7 cellular contexts compared by ENCODE assay signal in the genomic region with DNA sequence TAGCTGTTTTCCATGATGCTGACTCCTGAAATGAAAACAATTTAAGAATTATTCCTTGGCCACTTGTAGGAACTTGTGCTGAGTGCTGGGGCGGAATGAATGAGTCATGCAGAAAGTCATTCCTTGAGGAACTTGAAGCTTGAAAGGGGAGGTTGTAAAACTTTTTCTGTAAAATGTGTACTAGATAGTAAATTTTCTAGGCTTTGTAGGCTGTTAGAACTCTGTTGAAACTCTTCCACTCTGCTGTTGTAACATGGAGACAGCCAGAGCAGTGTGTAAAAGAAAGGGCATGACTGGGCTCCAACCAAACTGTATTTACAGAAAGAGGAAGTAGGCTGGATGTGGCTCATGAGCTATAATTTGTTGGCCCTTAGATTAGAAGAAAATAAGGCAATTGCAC.
A peak's percentile ranks its signal among the peaks of the same experiment; 100 is the strongest.
DNase-seq lines count a peak whose midpoint lies in the region; ATAC-seq and TF ChIP-seq lines count a peak whose summit lies in the region.

No MANE protein-coding gene starts in this region.

- H3K9me3 ChIP-seq in OCI-LY3 (ENCODE audit: insufficient read depth, low read length), result no peaks in the 10 kb centered on the region

- no peaks in the 10 kb centered on the region for H3K27me3 ChIP-seq in OCI-LY3 (ENCODE audit: low read depth, low read length)

- no peak overlapping the region for H3K27ac ChIP-seq in OCI-LY3 (ENCODE audit: low read length)

- H3K4me3 ChIP-seq in OCI-LY3 (ENCODE audit: low read length) (no peak overlapping the region), epithelial cell of esophagus (ENCODE audit: low read length) (no peak overlapping the region)

- no peak overlapping the region for H3K4me3 Mint-ChIP-seq in nephron progenitor cell

- ATAC-seq in GM21423 (IDR thresholded peaks at IDR 0.05; ENCODE audit: unreplicated experiment), result peak; percentile 63
- no peak for ATAC-seq in HG02588 (IDR thresholded peaks at IDR 0.05; ENCODE audit: unreplicated experiment)
- ATAC-seq in GM18861 (IDR thresholded peaks at IDR 0.05; ENCODE audit: unreplicated experiment), result no peak

- H3K79me2 ChIP-seq in OCI-LY3 (ENCODE audit: low read length), result no peaks in the 10 kb centered on the region

- H3K4me2 ChIP-seq in OCI-LY3 (ENCODE audit: low read length), result peak overlapping the region; percentile 19; the same call in 1 of the 2 replicates

- H3K4me1 Mint-ChIP-seq in nephron progenitor cell, result peaks cover 26% of the 10 kb centered on the region

- no peaks in the 10 kb centered on the region for H4K20me1 ChIP-seq in OCI-LY3 (ENCODE audit: insufficient read depth, low read length)

- H3K27ac Mint-ChIP-seq in nephron progenitor cell, result peak overlapping the region; percentile 96

- peaks cover 3% of the 10 kb centered on the region for H3K27me3 Mint-ChIP-seq in nephron progenitor cell (ENCODE audit: low read depth, poor library complexity)

- no peaks in the 10 kb centered on the region for H3K36me3 Mint-ChIP-seq in nephron progenitor cell (ENCODE audit: low read depth)

- H3K9ac ChIP-seq in OCI-LY3 (ENCODE audit: low read length), result no peak overlapping the region

- H3K36me3 ChIP-seq in OCI-LY3 (replicated peaks; ENCODE audit: low read depth, low read length), result no peaks in the 10 kb centered on the region

- no peak overlapping the region for H2AFZ ChIP-seq in OCI-LY3 (ENCODE audit: low read depth, low read length)

- peaks cover 21% of the 10 kb centered on the region for H3K9me3 Mint-ChIP-seq in nephron progenitor cell

- DNase-seq in epithelial cell of esophagus (ENCODE audit: low read depth) (peak; percentile 95), nephron progenitor cell (no peak), GM19238 (ENCODE audit: insufficient read length, low spot score) (no peak)

- H3K4me1 ChIP-seq in OCI-LY3 (ENCODE audit: low read length), result peaks cover 24% of the 10 kb centered on the region

- TF ChIP-seq CTCF in OCI-LY3 (IDR thresholded peaks at IDR 0.05; ENCODE audit: low read depth, low read length) (no peak), epithelial cell of esophagus (IDR thresholded peaks at IDR 0.05; ENCODE audit: insufficient read depth, low read depth, low read length, missing control alignments) (no peak), nephron progenitor cell (IDR thresholded peaks at IDR 0.05) (no peak)
